16 cellular contexts compared by ENCODE assay signal in the genomic region with DNA sequence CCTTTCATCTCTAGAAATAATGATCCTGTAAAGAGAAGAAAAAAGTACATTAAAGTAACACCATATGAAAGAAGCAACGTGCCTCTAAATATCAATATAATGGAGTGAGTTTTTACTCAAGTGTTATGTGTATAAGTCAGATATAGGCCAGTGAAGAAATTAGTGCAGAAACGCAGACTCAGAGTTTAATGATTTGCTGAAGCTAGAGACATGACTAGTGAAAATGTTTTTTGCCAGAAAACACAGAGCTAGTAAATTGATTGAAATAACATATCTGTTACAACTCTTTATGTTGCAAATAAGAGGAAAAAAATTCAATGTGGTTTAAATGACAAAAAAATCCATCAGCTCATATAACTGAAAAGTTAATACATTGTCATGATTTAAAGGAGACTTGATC.
DNase-seq lines count a peak whose midpoint lies in the region; ATAC-seq and TF ChIP-seq lines count a peak whose summit lies in the region.
"Had no signal": no experiment of that assay in that cellular context is flagged by ENCODE, and none has a peak within 500 bp of the region (broad histone marks: within the 10 kb centered on the region; RNA-seq: fewer than 3 reads in every experiment).

No MANE protein-coding gene starts in this region.

- H3K36me3 ChIP-seq in PC-3 (ENCODE audit: low read depth, low read length) (no peaks in the 10 kb centered on the region), SJSA1 (no peaks in the 10 kb centered on the region), BE2C (no peaks in the 10 kb centered on the region)
- H3K36me3 ChIP-seq: BLaER1 treated with 17β-estradiol and CSF1 and Interleukin-3, amounts not matched to agents 10 nM and 100 nM had no signal

- intact Hi-C loops in PC-3 (cut with micrococcal nuclease): no loop called here

- H3K9ac ChIP-seq in PC-3 (ENCODE audit: low read length): peak overlapping the region; percentile 28; the same call in 1 of the 2 replicates
- H3K9ac ChIP-seq: BLaER1 treated with 17β-estradiol and CSF1 and Interleukin-3, amounts not matched to agents 10 nM and 100 nM had no signal

- TF ChIP-seq CTCF in PC-3 (conservative IDR thresholded peaks at IDR 0.05; ENCODE audit: low read depth, low read length) (no peak), BE2C (IDR thresholded peaks at IDR 0.05; ENCODE audit: low read depth, low read length) (no peak)

- H3K27ac ChIP-seq in PC-3 (ENCODE audit: low read length) (peak overlapping the region; percentile 78), SJSA1 (peak overlapping the region; percentile 70)
- H3K27ac ChIP-seq: A549; BLaER1 treated with 17β-estradiol and CSF1 and Interleukin-3, amounts not matched to agents 10 nM and 100 nM had no signal

- BruUV-seq in PC-3 (replicated peaks; lab: Mats Ljungman, UMichigan): TSS peak; percentile 98

- H3K9me3 ChIP-seq in PC-3 (ENCODE audit: low read length): no peaks in the 10 kb centered on the region
- no peaks in the 10 kb centered on the region for H3K9me3 ChIP-seq in SJSA1 (replicated peaks)
- no peaks in the 10 kb centered on the region for H3K9me3 ChIP-seq in BE2C
- H3K9me3 ChIP-seq: A549 had no signal

- no peaks in the 10 kb centered on the region for H3K9me2 ChIP-seq in PC-3 (replicated peaks; ENCODE audit: low read length)

- H4K20me1 ChIP-seq in PC-3 (ENCODE audit: low read length): no peaks in the 10 kb centered on the region
- H4K20me1 ChIP-seq: BLaER1 treated with 17β-estradiol and CSF1 and Interleukin-3, amounts not matched to agents 10 nM and 100 nM had no signal

- ATAC-seq in PC-3: peak; percentile 9
- ATAC-seq in GM21737 (IDR thresholded peaks at IDR 0.05; ENCODE audit: unreplicated experiment): no peak
- ATAC-seq: A549, GM23338 had no signal

- peak overlapping the region; percentile 63 for H3K4me2 ChIP-seq in PC-3 (ENCODE audit: low read length)
- H3K4me2 ChIP-seq: A549; BLaER1 treated with 17β-estradiol and CSF1 and Interleukin-3, amounts not matched to agents 10 nM and 100 nM; GM23338 had no signal

- POLR2A ChIA-PET in PC-3 (lab: Charles Lee; ENCODE audit: unreplicated experiment): no interaction called here

- H2AFZ ChIP-seq in PC-3 (ENCODE audit: low read length): peak overlapping the region; percentile 57
- H2AFZ ChIP-seq: GM23338 had no signal

- H3K4me3 ChIP-seq in PC-3 (ENCODE audit: low read length): peak overlapping the region; percentile 26; the same call in 1 of the 2 replicates
- no peak overlapping the region for H3K4me3 ChIP-seq in SJSA1
- no peak overlapping the region for H3K4me3 ChIP-seq in BE2C (ENCODE audit: low read depth, low read length)
- H3K4me3 ChIP-seq: A549; BLaER1 treated with 17β-estradiol and CSF1 and Interleukin-3, amounts not matched to agents 10 nM and 100 nM; GM23338 had no signal

- CTCF ChIA-PET in PC-3 (lab: Charles Lee): no interaction called here

- DNase-seq in PC-3 (no peak), SJSA1 (ENCODE audit: low read depth in 1 of 2, low spot score in 2 of 2) (no peak), glomerular visceral epithelial cell (ENCODE audit: extremely low spot score) (peak; percentile 23), renal cortical epithelial cell (ENCODE audit: low read depth) (peak; percentile 54), superior temporal gyrus (ENCODE audit: extremely low spot score) (no peak), inferior parietal cortex (ENCODE audit: extremely low spot score) (no peak), BE2C (no peak)
- DNase-seq: AML-193; CD4-positive, CD25-positive, alpha-beta regulatory T cell; DMS53; GF-D8; H7 had no signal

- H3K4me1 ChIP-seq in PC-3 (ENCODE audit: insufficient read depth, low read length) (peaks cover 38% of the 10 kb centered on the region), SJSA1 (replicated peaks) (peaks cover 12% of the 10 kb centered on the region), BE2C (no peaks in the 10 kb centered on the region)
- H3K4me1 ChIP-seq: A549; BLaER1 treated with 17β-estradiol and CSF1 and Interleukin-3, amounts not matched to agents 10 nM and 100 nM had no signal

- H3K79me2 ChIP-seq in PC-3 (ENCODE audit: low read length): no peaks in the 10 kb centered on the region

- no peaks in the 10 kb centered on the region for H3K27me3 ChIP-seq in PC-3 (ENCODE audit: low read length)
- no peaks in the 10 kb centered on the region for H3K27me3 ChIP-seq in SJSA1 (replicated peaks)
- no peaks in the 10 kb centered on the region for H3K27me3 ChIP-seq in BE2C
- H3K27me3 ChIP-seq: BLaER1 treated with 17β-estradiol and CSF1 and Interleukin-3, amounts not matched to agents 10 nM and 100 nM had no signal

- no peaks in the 10 kb centered on the region for H3F3A ChIP-seq in PC-3 (ENCODE audit: low read length, unreplicated experiment)

Comparison
In these comparisons a context has a peak if more than half of its experiments do, and no peak if none do; other contexts are left out.
1. DNase-seq: peak in glomerular visceral epithelial cell (single experiment) and renal cortical epithelial cell (single experiment); none in PC-3 (single experiment), SJSA1 (0 of 2), superior temporal gyrus (single experiment), inferior parietal cortex (single experiment) and BE2C (single experiment).